Comparison of ENCODE assay signal across 20 cellular contexts in the genomic region with DNA sequence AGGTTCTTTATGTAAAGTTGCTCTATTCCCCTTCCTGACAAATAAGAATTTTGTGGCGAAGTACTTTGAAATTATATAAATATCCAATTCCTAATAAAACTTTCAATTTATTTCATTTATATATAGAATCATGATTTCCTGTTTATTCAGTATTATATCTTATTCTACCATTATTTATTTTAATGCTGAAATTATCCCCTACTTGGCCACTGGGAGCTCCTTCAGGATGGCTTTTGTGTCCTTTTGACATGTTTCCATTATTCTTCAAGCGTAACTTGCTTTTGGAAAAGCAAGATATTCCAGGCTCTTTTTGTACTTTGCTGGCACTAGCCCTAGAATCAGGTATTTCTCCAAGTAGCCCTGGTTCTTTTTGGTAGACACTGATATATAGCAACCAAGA.
A peak's percentile ranks its signal among the peaks of the same experiment; 100 is the strongest.
DNase-seq lines count a peak whose midpoint lies in the region; ATAC-seq, FAIRE-seq and TF ChIP-seq lines count a peak whose summit lies in the region.
"Had no signal": no experiment of that assay in that cellular context is flagged by ENCODE, and none has a peak within 500 bp of the region (broad histone marks: within the 10 kb centered on the region; RNA-seq: fewer than 3 reads in every experiment).

No MANE protein-coding gene starts in this region.

- TF ChIP-seq RAD21 in K562 (CRISPR knock-in tag; conservative IDR thresholded peaks at IDR 0.05 in 1 of 2, IDR thresholded peaks at IDR 0.05 in 1 of 2), result no peak

- H3K9me2 ChIP-seq in Karpas-422 (replicated peaks; ENCODE audit: insufficient read depth, low read length), result no peaks in the 10 kb centered on the region

- CTCF ChIA-PET in K562 (lab: Yijun Ruan, JAX; ENCODE audit: low intra/inter-chr PET ratio), result no interaction called here
- CTCF ChIA-PET in activated CD4-positive, alpha-beta T cell treated with anti-CD3 and anti-CD28 coated beads, Interleukin-2, amount 10 ng/mL, durations not matched to agents 7 days and 5 days (lab: Charles Lee), result no interaction called here

- H3K27me3 Mint-ChIP-seq in activated CD4-positive, alpha-beta T cell treated with anti-CD3 and anti-CD28 coated beads, Interleukin-2, amount 10 ng/mL, durations not matched to agents 7 days and 5 days, result no peaks in the 10 kb centered on the region

- whole genome bisulfite sequencing in K562 (ENCODE audit: insufficient coverage, low coverage, missing lambda C conversion rate), result 80% methylated on average over 2 of the region's 2 CpGs
- WGBS in transverse colon (ENCODE audit: low coverage in 1 of 2), 2 donors, result 64 to 67% methylated on average over 2 of the region's 2 CpGs

- DNase-seq in Karpas-422 (peak; percentile 28), K562 (ENCODE audit: extremely low read depth in 1 of 4, low spot score in 3 of 4) (no peak), fibroblast of pulmonary artery (ENCODE audit: low read depth) (no peak), osteoblast (ENCODE audit: insufficient read length, low spot score, missing footprints) (no peak), foreskin melanocyte (no peak), transverse colon (no peak)
- DNase-seq in activated CD4-positive, alpha-beta T cell treated with anti-CD3 and anti-CD28 coated beads, Interleukin-2, amount 10 ng/mL, durations not matched to agents 7 days and 5 days, result no peak
- DNase-seq: CD8-positive, alpha-beta T cell; DMS53; IMR-90; MM.1S; NCI-H1092 treated with DMSO at 0.1 percent for 48 hours; NCI-H146; NCI-H2029 treated with DMSO at 0.1 percent for 48 hours; NCI-H446 treated with DMSO at 0.1 percent for 48 hours; Right ventricle myocardium superior had no signal

- H3K9me3 ChIP-seq in Karpas-422 (ENCODE audit: low read length), result no peaks in the 10 kb centered on the region
- no peaks in the 10 kb centered on the region for H3K9me3 ChIP-seq in K562 (replicated peaks; ENCODE audit: control insufficient read depth, insufficient read depth, low read depth, low read length)
- no peaks in the 10 kb centered on the region for H3K9me3 ChIP-seq in osteoblast (ENCODE audit: low read depth, low read length)
- no peaks in the 10 kb centered on the region for H3K9me3 ChIP-seq in transverse colon
- H3K9me3 ChIP-seq: BLaER1 treated with 17β-estradiol and CSF1 and Interleukin-3, amounts not matched to agents 10 nM and 100 nM; HAP-1 had no signal

- H3K4me1 Mint-ChIP-seq in activated CD4-positive, alpha-beta T cell treated with anti-CD3 and anti-CD28 coated beads, Interleukin-2, amount 10 ng/mL, durations not matched to agents 7 days and 5 days, result no peaks in the 10 kb centered on the region

- H3K4me3 ChIP-seq in Karpas-422 (ENCODE audit: low read length) (no peak overlapping the region), K562 (no peak overlapping the region), fibroblast of pulmonary artery (replicated peaks; ENCODE audit: low read depth, low read length) (no peak overlapping the region), osteoblast (ENCODE audit: insufficient read depth, low read length) (no peak overlapping the region), transverse colon (no peak overlapping the region)
- H3K4me3 ChIP-seq: BLaER1 treated with 17β-estradiol and CSF1 and Interleukin-3, amounts not matched to agents 10 nM and 100 nM; HAP-1 had no signal

- H3K27me3 ChIP-seq in Karpas-422 (ENCODE audit: low read length) (no peaks in the 10 kb centered on the region), K562 (ENCODE audit: control insufficient read depth in 2 of 2, insufficient read depth in 2 of 2, low read length in 2 of 2) (no peaks in the 10 kb centered on the region), osteoblast (ENCODE audit: insufficient read depth, low read length) (no peaks in the 10 kb centered on the region), transverse colon (no peaks in the 10 kb centered on the region)
- H3K27me3 ChIP-seq: BLaER1 treated with 17β-estradiol and CSF1 and Interleukin-3, amounts not matched to agents 10 nM and 100 nM had no signal

- ATAC-seq in K562 (no peak), GM21447 (IDR thresholded peaks at IDR 0.05; ENCODE audit: unreplicated experiment) (no peak)
- ATAC-seq: CD8-positive, alpha-beta T cell had no signal

- no peak overlapping the region for H3K4me3 Mint-ChIP-seq in activated CD4-positive, alpha-beta T cell treated with anti-CD3 and anti-CD28 coated beads, Interleukin-2, amount 10 ng/mL, durations not matched to agents 7 days and 5 days
- H3K4me3 Mint-ChIP-seq: CD8-positive, alpha-beta T cell had no signal

- TF ChIP-seq POLR2A in K562 (conservative IDR thresholded peaks at IDR 0.05), result no peak
- TF ChIP-seq POLR2A in transverse colon (IDR thresholded peaks at IDR 0.05), result no peak

- H4K20me1 ChIP-seq in Karpas-422 (ENCODE audit: insufficient read depth, low read depth, low read length) (no peaks in the 10 kb centered on the region), K562 (replicated peaks; ENCODE audit: control insufficient read depth, insufficient read depth, low read length) (no peaks in the 10 kb centered on the region), osteoblast (ENCODE audit: insufficient read depth, low read length) (no peaks in the 10 kb centered on the region)
- H4K20me1 ChIP-seq: BLaER1 treated with 17β-estradiol and CSF1 and Interleukin-3, amounts not matched to agents 10 nM and 100 nM had no signal

- in situ Hi-C loops in K562 (cut with MboI), result no loop called here
- in situ Hi-C loops in transverse colon (cut with MboI; ENCODE audit: low pct_ligation_motif_present in 1 of 4, low pct_unique_long_range_greater_than_20kb in 1 of 4, low sequenced_read_pairs in 3 of 4), result no loop called here

- intact Hi-C loops in K562 (cut with micrococcal nuclease) (no loop called here), transverse colon (cut with DNase I; ENCODE audit: low total_unique reads) (no loop called here)

- H3K27ac ChIP-seq in Karpas-422 (ENCODE audit: low read length), result no peak overlapping the region
- H3K27ac ChIP-seq in K562 (ENCODE audit: extremely low read depth, low read depth, low read length), result no peak overlapping the region
- no peak overlapping the region for H3K27ac ChIP-seq in osteoblast (ENCODE audit: low read depth, low read length)
- no peak overlapping the region for H3K27ac ChIP-seq in transverse colon
- H3K27ac ChIP-seq: BLaER1 treated with 17β-estradiol and CSF1 and Interleukin-3, amounts not matched to agents 10 nM and 100 nM had no signal

- TF ChIP-seq EP300 in K562 (IDR thresholded peaks at IDR 0.05; ENCODE audit: low read length), result no peak
- TF ChIP-seq EP300 in transverse colon (IDR thresholded peaks at IDR 0.05; ENCODE audit: low read depth), result no peak

- no peak overlapping the region for H3K27ac Mint-ChIP-seq in activated CD4-positive, alpha-beta T cell treated with anti-CD3 and anti-CD28 coated beads, Interleukin-2, amount 10 ng/mL, durations not matched to agents 7 days and 5 days
- H3K27ac Mint-ChIP-seq: CD8-positive, alpha-beta T cell had no signal

- no peak overlapping the region for H3K9ac ChIP-seq in Karpas-422 (ENCODE audit: low read length)
- H3K9ac ChIP-seq in K562 (ENCODE audit: insufficient read depth in 1 of 2, low read depth in 2 of 2, low read length in 2 of 2), result no peak overlapping the region
- H3K9ac ChIP-seq: BLaER1 treated with 17β-estradiol and CSF1 and Interleukin-3, amounts not matched to agents 10 nM and 100 nM had no signal

- H2AFZ ChIP-seq in Karpas-422 (ENCODE audit: low read length), result no peak overlapping the region
- H2AFZ ChIP-seq in K562 (ENCODE audit: low read depth, low read length), result no peak overlapping the region
- H2AFZ ChIP-seq in osteoblast (ENCODE audit: low read length), result no peak overlapping the region

- H3K79me2 ChIP-seq in Karpas-422 (ENCODE audit: low read length) (no peaks in the 10 kb centered on the region), K562 (ENCODE audit: control insufficient read depth, insufficient read depth, low read length) (no peaks in the 10 kb centered on the region), osteoblast (ENCODE audit: insufficient read depth, low read length) (no peaks in the 10 kb centered on the region)

- TF ChIP-seq CTCF in K562 (IDR thresholded peaks at IDR 0.05 in 2 of 3, conservative IDR thresholded peaks at IDR 0.05 in 1 of 3; ENCODE audit: insufficient read depth in 2 of 3, low read depth in 1 of 3, low read length in 3 of 3), result 0 out of 6 replicates have a peak, but pooled peaks of 2 of the 3 experiments have one; percentile 2 to 5
- peak; percentile 7 for TF ChIP-seq CTCF in fibroblast of pulmonary artery (IDR thresholded peaks at IDR 0.05; ENCODE audit: low read length, missing control alignments)
- peak; percentile 24 for TF ChIP-seq CTCF in osteoblast (IDR thresholded peaks at IDR 0.05; ENCODE audit: extremely low read depth, low read depth, low read length)
- no peak for TF ChIP-seq CTCF in transverse colon (IDR thresholded peaks at IDR 0.05)

- H3K36me3 ChIP-seq in Karpas-422 (ENCODE audit: insufficient read depth, low read length), result no peaks in the 10 kb centered on the region
- H3K36me3 ChIP-seq in K562 (ENCODE audit: control insufficient read depth, insufficient read depth, low read length), result no peaks in the 10 kb centered on the region
- no peaks in the 10 kb centered on the region for H3K36me3 ChIP-seq in osteoblast (ENCODE audit: insufficient read depth, low read length)
- H3K36me3 ChIP-seq in transverse colon, result no peaks in the 10 kb centered on the region
- H3K36me3 ChIP-seq: BLaER1 treated with 17β-estradiol and CSF1 and Interleukin-3, amounts not matched to agents 10 nM and 100 nM; HAP-1 had no signal

- no TSS peak for BruUV-seq in K562 (replicated peaks; lab: Mats Ljungman, UMichigan)

- H3K9me1 ChIP-seq in K562 (ENCODE audit: control insufficient read depth, insufficient read depth, low read length), result no peaks in the 10 kb centered on the region

- POLR2A ChIA-PET in K562 (lab: Yijun Ruan, JAX), result interaction anchor here (1.1 kb wide), 1 partner anchor 12 kb away, joined by 4 read pairs; no protein-coding TSS in a partner anchor
- POLR2A ChIA-PET in activated CD4-positive, alpha-beta T cell treated with anti-CD3 and anti-CD28 coated beads, Interleukin-2, amount 10 ng/mL, durations not matched to agents 7 days and 5 days (lab: Charles Lee), result no interaction called here

- H3K36me3 Mint-ChIP-seq in activated CD4-positive, alpha-beta T cell treated with anti-CD3 and anti-CD28 coated beads, Interleukin-2, amount 10 ng/mL, durations not matched to agents 7 days and 5 days (ENCODE audit: low read depth), result no peaks in the 10 kb centered on the region
- H3K36me3 Mint-ChIP-seq: CD8-positive, alpha-beta T cell had no signal

- no peak overlapping the region for H3K4me2 ChIP-seq in Karpas-422 (ENCODE audit: low read depth, low read length, poor library complexity, severe bottlenecking)
- H3K4me2 ChIP-seq in K562 (ENCODE audit: insufficient read depth, low read length), result no peak overlapping the region
- H3K4me2 ChIP-seq in osteoblast (ENCODE audit: insufficient read depth, low read length), result no peak overlapping the region
- H3K4me2 ChIP-seq: BLaER1 treated with 17β-estradiol and CSF1 and Interleukin-3, amounts not matched to agents 10 nM and 100 nM had no signal

- no peak for FAIRE-seq in K562 (lab: Jason Lieb, UNC)
- FAIRE-seq: HTR-8/SVneo had no signal

- no peaks in the 10 kb centered on the region for H3K9me3 Mint-ChIP-seq in activated CD4-positive, alpha-beta T cell treated with anti-CD3 and anti-CD28 coated beads, Interleukin-2, amount 10 ng/mL, durations not matched to agents 7 days and 5 days
- H3K9me3 Mint-ChIP-seq: CD8-positive, alpha-beta T cell had no signal

- H3K4me1 ChIP-seq in Karpas-422 (ENCODE audit: low read length), result peaks cover 8% of the 10 kb centered on the region
- no peaks in the 10 kb centered on the region for H3K4me1 ChIP-seq in K562 (replicated peaks in 1 of 2; ENCODE audit: control insufficient read depth in 2 of 2, insufficient read depth in 2 of 2, low read length in 2 of 2)
- no peaks in the 10 kb centered on the region for H3K4me1 ChIP-seq in osteoblast (ENCODE audit: insufficient read depth, low read length)
- H3K4me1 ChIP-seq in transverse colon, result peaks cover 0 to 11% (median 3%) of the 10 kb centered on the region in 4 donors
- H3K4me1 ChIP-seq: BLaER1 treated with 17β-estradiol and CSF1 and Interleukin-3, amounts not matched to agents 10 nM and 100 nM had no signal

Comparison
In these comparisons a context has a peak if more than half of its experiments do, and no peak if none do; other contexts are left out.
1. CTCF ChIP-seq: peak in K562 (2 of 3), fibroblast of pulmonary artery (single experiment) and osteoblast (single experiment); none in transverse colon (0 of 5).